Comparison of ENCODE assay signal across 13 cellular contexts in genomic region chr7:98203261-98203963, GRCh38. TPM values are rescaled to one million over a fixed set of nuclear protein-coding genes. Genes with fewer than 3 reads are reported as not detected.
DNase-seq lines count a peak whose midpoint lies in the region; ATAC-seq, FAIRE-seq and TF ChIP-seq lines count a peak whose summit lies in the region.
"Had no signal": no experiment of that assay in that cellular context is flagged by ENCODE, and none has a peak within 500 bp of the region (broad histone marks: within the 10 kb centered on the region; RNA-seq: fewer than 3 reads in every experiment).

No MANE protein-coding gene starts in this region.

- H3K27ac Mint-ChIP-seq in memory B cell = peak overlapping the region; percentile 86
- no peak overlapping the region for H3K27ac Mint-ChIP-seq in T-helper 2 cell treated with Interferon-gamma antibody and Interleukin-4, amounts not matched to agents 5 μg/mL and 100 μg/mL, for 36 hours
- H3K27ac Mint-ChIP-seq: nephron had no signal

- no peaks in the 10 kb centered on the region for H3K27me3 ChIP-seq in uterus

- intact Hi-C loops in uterus (cut with DNase I; ENCODE audit: low total_unique reads) = no loop called here

- H3K4me3 ChIP-seq in uterus = no peak overlapping the region
- H3K4me3 ChIP-seq: thoracic aorta had no signal

- ATAC-seq in GM18498 (IDR thresholded peaks at IDR 0.05; ENCODE audit: unreplicated experiment) (peak; percentile 33), GM19463 (IDR thresholded peaks at IDR 0.05; ENCODE audit: unreplicated experiment) (peak; percentile 37), HG03342 (IDR thresholded peaks at IDR 0.05; ENCODE audit: unreplicated experiment) (peak; percentile 35), memory B cell (ENCODE audit: low read depth) (peak; percentile 48)

- peaks cover 10% of the 10 kb centered on the region for H3K27me3 Mint-ChIP-seq in memory B cell
- H3K27me3 Mint-ChIP-seq in T-helper 2 cell treated with Interferon-gamma antibody and Interleukin-4, amounts not matched to agents 5 μg/mL and 100 μg/mL, for 36 hours (ENCODE audit: low read depth) = no peaks in the 10 kb centered on the region

- no peak for FAIRE-seq in frontal cortex (lab: Jason Lieb, UNC)
- FAIRE-seq: astrocyte, TTC549 had no signal

- peaks cover 37% of the 10 kb centered on the region for H3K36me3 Mint-ChIP-seq in memory B cell
- peaks cover 34% of the 10 kb centered on the region for H3K36me3 Mint-ChIP-seq in T-helper 2 cell treated with Interferon-gamma antibody and Interleukin-4, amounts not matched to agents 5 μg/mL and 100 μg/mL, for 36 hours (ENCODE audit: low read depth)

- peak; percentile 43 to 49 for DNase-seq in memory B cell (ENCODE audit: low spot score in 2 of 2)
- DNase-seq in T-helper 2 cell treated with Interferon-gamma antibody and Interleukin-4, amounts not matched to agents 5 μg/mL and 100 μg/mL, for 36 hours (ENCODE audit: low spot score) = no peak
- no peak for DNase-seq in frontal cortex (ENCODE audit: low spot score in 2 of 2)
- no peak for DNase-seq in hippocampal formation (lab: John Stamatoyannopoulos, UW)
- no peak for DNase-seq in uterus
- DNase-seq: H9 had no signal

- no peak overlapping the region for H3K27ac ChIP-seq in uterus
- H3K27ac ChIP-seq: thoracic aorta had no signal

- no peak for TF ChIP-seq CTCF in uterus (IDR thresholded peaks at IDR 0.05)

- H3K4me1 Mint-ChIP-seq in memory B cell = peaks cover 39% of the 10 kb centered on the region
- H3K4me1 Mint-ChIP-seq in T-helper 2 cell treated with Interferon-gamma antibody and Interleukin-4, amounts not matched to agents 5 μg/mL and 100 μg/mL, for 36 hours (ENCODE audit: low read depth) = peaks cover 28% of the 10 kb centered on the region
- H3K4me1 Mint-ChIP-seq: H9, nephron had no signal

- H3K4me3 Mint-ChIP-seq in memory B cell = peak overlapping the region; percentile 77
- H3K4me3 Mint-ChIP-seq in T-helper 2 cell treated with Interferon-gamma antibody and Interleukin-4, amounts not matched to agents 5 μg/mL and 100 μg/mL, for 36 hours = no peak overlapping the region
- H3K4me3 Mint-ChIP-seq: H9, nephron had no signal

- no peaks in the 10 kb centered on the region for H3K36me3 ChIP-seq in uterus

- peaks cover 3% of the 10 kb centered on the region for H3K9me3 Mint-ChIP-seq in memory B cell
- peaks cover 9% of the 10 kb centered on the region for H3K9me3 Mint-ChIP-seq in T-helper 2 cell treated with Interferon-gamma antibody and Interleukin-4, amounts not matched to agents 5 μg/mL and 100 μg/mL, for 36 hours
- H3K9me3 Mint-ChIP-seq: H9 had no signal

- H3K4me1 ChIP-seq in uterus = no peaks in the 10 kb centered on the region

- no peak for TF ChIP-seq POLR2A in uterus (IDR thresholded peaks at IDR 0.05)

- H3K9me3 ChIP-seq in uterus = peaks cover 0 to 3% of the 10 kb centered on the region in 2 donors
- H3K9me3 ChIP-seq: thoracic aorta had no signal

RNA-seq across cellular contexts. Expression of gene BHLHA15, which starts 7.8 kb away (rescaled TPM):
- total RNA-seq in frontal cortex (8.6 TPM), uterus (1 to 10 TPM in 1 of 4 donors, under 1 TPM in 1, not detected in 2; 0.41 to 1.6 TPM)
- total RNA-seq: thoracic aorta had no signal

RNA-seq across cellular contexts. Expression of gene TECPR1, which starts 48.6 kb away (rescaled TPM):
- total RNA-seq in frontal cortex = 25.3 TPM
- total RNA-seq in uterus = 10 to 100 TPM in 2 of 4 donors, 1 to 10 TPM in 2; 3.1 to 52.6 (median 16.7) TPM

Comparison
In these comparisons a context has a peak if more than half of its experiments do, and no peak if none do; other contexts are left out.
1. DNase-seq: peak in memory B cell (2 of 2); none in T-helper 2 cell treated with Interferon-gamma antibody and Interleukin-4, amounts not matched to agents 5 μg/mL and 100 μg/mL, for 36 hours (single experiment), frontal cortex (0 of 2), hippocampal formation (0 of 2) and uterus (0 of 2).
2. Peak in every context shown above with its lines, with median percentiles within 50 percentile points of each other: ATAC-seq.